9 cellular contexts compared by ENCODE assay signal in the genomic region with DNA sequence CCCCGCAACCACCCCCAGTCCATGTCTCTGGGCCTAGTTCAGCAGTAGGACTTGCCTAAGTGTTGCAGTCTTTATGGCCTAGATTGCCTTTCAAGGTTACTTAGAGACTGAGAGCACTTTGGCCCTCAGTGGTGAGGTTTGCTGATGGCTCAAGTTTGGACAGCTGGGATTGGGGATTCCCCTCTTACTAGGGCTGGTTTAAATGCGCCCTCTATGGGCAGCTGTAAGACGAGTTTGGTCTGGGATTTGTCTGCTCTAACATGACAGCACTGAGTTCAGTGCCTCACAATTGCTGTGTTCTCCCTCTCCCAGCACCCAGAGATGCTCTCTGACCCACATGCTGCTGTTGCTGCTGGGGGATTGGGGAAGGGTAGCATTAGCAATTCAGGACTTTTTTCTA. TPM values are rescaled to one million over a fixed set of nuclear protein-coding genes. Genes with fewer than 3 reads are reported as not detected.
DNase-seq lines count a peak whose midpoint lies in the region; ATAC-seq and TF ChIP-seq lines count a peak whose summit lies in the region.
"Had no signal": no experiment of that assay in that cellular context is flagged by ENCODE, and none has a peak within 500 bp of the region (broad histone marks: within the 10 kb centered on the region; RNA-seq: fewer than 3 reads in every experiment).

No MANE protein-coding gene starts in this region.

- intact Hi-C loops in vagina (cut with DNase I) = no loop called here

- no peaks in the 10 kb centered on the region for H3K9me2 ChIP-seq in OCI-LY1 (ENCODE audit: low read depth, low read length)

- H3K4me3 ChIP-seq in OCI-LY1 (ENCODE audit: low read depth, low read length, poor library complexity, severe bottlenecking) (no peak overlapping the region), vagina (no peak overlapping the region)

- H3F3A ChIP-seq in OCI-LY1 (ENCODE audit: insufficient read depth, low read length) = no peaks in the 10 kb centered on the region

- H3K27ac ChIP-seq in OCI-LY1 (ENCODE audit: low read depth, low read length, poor library complexity, severe bottlenecking) (no peak overlapping the region), vagina (no peak overlapping the region)

- DNase-seq in D341Med (ENCODE audit: low spot score) = peak; percentile 34
- DNase-seq in iPS-NIHi7 (ENCODE audit: extremely low spot score) = peak; percentile 49
- DNase-seq in NK-92 treated with Interleukin-12 subunit alpha and Interleukin-12 subunit beta, amount 100 ng/mL, for 24 hours (lab: John Stamatoyannopoulos, UW) = no peak
- no peak for DNase-seq in vagina (ENCODE audit: extremely low spot score in 2 of 2)
- DNase-seq in stimulated activated CD4-positive, alpha-beta T cell treated with anti-CD3 and anti-CD28 coated beads, Interleukin-12 subunit alpha, Interleukin-12 subunit beta, amount 100 ng/mL, for 4 hours = no peak
- no peak for DNase-seq in germinal center (ENCODE audit: low spot score)

- H2AFZ ChIP-seq in OCI-LY1 (ENCODE audit: low read length) = no peak overlapping the region

- H3K9ac ChIP-seq in OCI-LY1 (ENCODE audit: low read length) = no peak overlapping the region

- H3K4me2 ChIP-seq in OCI-LY1 (ENCODE audit: low read length) = no peak overlapping the region

- no peaks in the 10 kb centered on the region for H3K27me3 ChIP-seq in OCI-LY1 (ENCODE audit: insufficient read depth, low read length)
- H3K27me3 ChIP-seq in vagina = no peaks in the 10 kb centered on the region

- TF ChIP-seq CTCF in OCI-LY1 (IDR thresholded peaks at IDR 0.05; ENCODE audit: low read length) (peak; percentile 38; the same call in 1 of the 2 replicates), vagina (IDR thresholded peaks at IDR 0.05) (no peak)

- H3K36me3 ChIP-seq in OCI-LY1 (ENCODE audit: insufficient read depth, low read length) (no peaks in the 10 kb centered on the region), vagina (no peaks in the 10 kb centered on the region)

- TF ChIP-seq POLR2A in vagina (IDR thresholded peaks at IDR 0.05) = no peak

- ATAC-seq in GM21529 (IDR thresholded peaks at IDR 0.05; ENCODE audit: unreplicated experiment) = peak; percentile 91
- ATAC-seq: right cardiac atrium had no signal

- no peaks in the 10 kb centered on the region for H4K20me1 ChIP-seq in OCI-LY1 (ENCODE audit: insufficient read depth, low read length)

- H3K4me1 ChIP-seq in OCI-LY1 (ENCODE audit: insufficient read depth, low read length, severe bottlenecking) (no peaks in the 10 kb centered on the region), vagina (no peaks in the 10 kb centered on the region)

- no peaks in the 10 kb centered on the region for H3K79me2 ChIP-seq in OCI-LY1 (ENCODE audit: insufficient read depth, low read length)

- H3K9me3 ChIP-seq in OCI-LY1 (ENCODE audit: low read length) = no peaks in the 10 kb centered on the region
- H3K9me3 ChIP-seq in vagina = no peaks in the 10 kb centered on the region

RNA-seq across cellular contexts. Expression of gene DACH2, which starts 23.1 kb away (rescaled TPM):
- not detected for total RNA-seq in vagina

Comparison
In these comparisons a context has a peak if more than half of its experiments do, and no peak if none do; other contexts are left out.
1. DNase-seq: peak in D341Med (single experiment) and iPS-NIHi7 (single experiment); none in NK-92 treated with Interleukin-12 subunit alpha and Interleukin-12 subunit beta, amount 100 ng/mL, for 24 hours (single experiment), vagina (0 of 2), stimulated activated CD4-positive, alpha-beta T cell treated with anti-CD3 and anti-CD28 coated beads, Interleukin-12 subunit alpha, Interleukin-12 subunit beta, amount 100 ng/mL, for 4 hours (single experiment) and germinal center (single experiment).